12 cellular contexts compared by ENCODE assay signal in genomic region chr20:59003836-59004492, GRCh38. TPM values are rescaled to one million over a fixed set of nuclear protein-coding genes. Genes with fewer than 3 reads are reported as not detected.
DNase-seq lines count a peak whose midpoint lies in the region; FAIRE-seq and TF ChIP-seq lines count a peak whose summit lies in the region.
"Had no signal": no experiment of that assay in that cellular context is flagged by ENCODE, and none has a peak within 500 bp of the region (broad histone marks: within the 10 kb centered on the region; RNA-seq: fewer than 3 reads in every experiment).

No MANE protein-coding gene starts in this region.

- TF ChIP-seq CTCF in Peyer's patch (IDR thresholded peaks at IDR 0.05) (no peak), endothelial cell of umbilical vein (IDR thresholded peaks at IDR 0.05; ENCODE audit: extremely low read depth in 1 of 2, insufficient read depth in 1 of 2, low read depth in 1 of 2, low read length in 2 of 2) (no peak), spleen (IDR thresholded peaks at IDR 0.05 in 8 of 11, conservative IDR thresholded peaks at IDR 0.05 in 3 of 11) (no peak)

- peaks cover 42% of the 10 kb centered on the region for H3K79me2 ChIP-seq in endothelial cell of umbilical vein (ENCODE audit: control insufficient read depth, insufficient read depth, low read length)

- TF ChIP-seq POLR2A in Peyer's patch (IDR thresholded peaks at IDR 0.05) (no peak), endothelial cell of umbilical vein (IDR thresholded peaks at IDR 0.05; ENCODE audit: low read depth, low read length) (no peak), spleen (IDR thresholded peaks at IDR 0.05) (no peak)

- H4K20me1 ChIP-seq in endothelial cell of umbilical vein (replicated peaks; ENCODE audit: control insufficient read depth, extremely low read depth, insufficient read depth, low read length) = no peaks in the 10 kb centered on the region

- 70 to 74% (median 71%) methylated on average over 16 of the region's 16 CpGs for WGBS in spleen, 5 donors

- peak overlapping the region; percentile 66 to 88 (median 81) for H3K4me3 ChIP-seq in Peyer's patch
- no peak overlapping the region for H3K4me3 ChIP-seq in endothelial cell of umbilical vein (replicated peaks in 1 of 3; ENCODE audit: insufficient read depth in 1 of 3, low read depth in 1 of 3, low read length in 3 of 3)
- H3K4me3 ChIP-seq in spleen = peak overlapping the region in 7 of 8 donors; percentile 69 to 89 (median 75)
- H3K4me3 ChIP-seq: SK-N-MC had no signal

- intact Hi-C loops in endothelial cell of umbilical vein (cut with micrococcal nuclease) = no loop called here
- intact Hi-C loops in spleen (cut with DNase I; ENCODE audit: low total_unique reads) = loop anchor here (10.0 kb wide), 1 partner anchor 109 kb away; no protein-coding TSS in a partner anchor

- DNase-seq in NCI-H2107 treated with DMSO at 0.1 percent for 48 hours (lab: John Stamatoyannopoulos, UW; ENCODE audit: unreplicated experiment) (peak; percentile 9), NCI-H2107 (lab: John Stamatoyannopoulos, UW) (no peak), Peyer's patch (peak in 1 of 3 donors; percentile 27), endothelial cell of umbilical vein (ENCODE audit: low read depth, low spot score) (no peak), spleen (no peak), NCI-H2081 (lab: John Stamatoyannopoulos, UW) (no peak), NCI-H2227 treated with DMSO at 0.1 percent for 48 hours (lab: John Stamatoyannopoulos, UW) (no peak)
- no peak for DNase-seq in activated CD4-positive, CD25-positive, alpha-beta regulatory T cell treated with anti-CD3 and anti-CD28 coated beads, Interleukin-2, amount 50 U/mL, for 72 hours
- DNase-seq: foreskin keratinocyte, NCI-H1694 treated with DMSO at 0.1 percent for 48 hours had no signal

- H3K36me3 ChIP-seq in Peyer's patch = peaks cover 0 to 52% (median 0%) of the 10 kb centered on the region in 3 donors
- peaks cover 0 to 30% of the 10 kb centered on the region in 2 experiments for H3K36me3 ChIP-seq in endothelial cell of umbilical vein (ENCODE audit: control insufficient read depth in 2 of 2, extremely low read depth in 1 of 2, insufficient read depth in 2 of 2, low read length in 2 of 2)
- H3K36me3 ChIP-seq in spleen = peaks cover 0 to 55% (median 37%) of the 10 kb centered on the region in 6 donors

- H3K9me3 ChIP-seq in Peyer's patch = no peaks in the 10 kb centered on the region
- H3K9me3 ChIP-seq in endothelial cell of umbilical vein (replicated peaks; ENCODE audit: control insufficient read depth, insufficient read depth, low read length) = no peaks in the 10 kb centered on the region
- H3K9me3 ChIP-seq in spleen = no peaks in the 10 kb centered on the region

- dilution Hi-C loops in endothelial cell of umbilical vein (cut with MboI; ENCODE audit: extremely low pct_ligation_motif_present, low sequenced_read_pairs) = no loop called here

- no peak overlapping the region for H3K4me2 ChIP-seq in endothelial cell of umbilical vein (ENCODE audit: insufficient read depth, low read length)

- H2AFZ ChIP-seq in endothelial cell of umbilical vein (ENCODE audit: low read depth, low read length) = no peak overlapping the region

- no peak for FAIRE-seq in endothelial cell of umbilical vein (lab: Jason Lieb, UNC)

- H3K27ac ChIP-seq in Peyer's patch = peak overlapping the region; percentile 91 to 99 (median 94)
- H3K27ac ChIP-seq in endothelial cell of umbilical vein (ENCODE audit: insufficient read depth, low read depth, low read length) = no peak overlapping the region
- peak overlapping the region; percentile 88 to 99 (median 95) for H3K27ac ChIP-seq in spleen
- H3K27ac ChIP-seq: 22Rv1, foreskin keratinocyte, SK-N-MC had no signal

- CTCF ChIA-PET in endothelial cell of umbilical vein (lab: Charles Lee) = no interaction called here

- no peak overlapping the region for H3K9ac ChIP-seq in endothelial cell of umbilical vein (replicated peaks; ENCODE audit: extremely low read depth, insufficient read depth, low read length)

- peaks cover 3 to 40% (median 28%) of the 10 kb centered on the region in 4 donors for H3K4me1 ChIP-seq in Peyer's patch
- H3K4me1 ChIP-seq in endothelial cell of umbilical vein (ENCODE audit: control insufficient read depth, extremely low read depth, insufficient read depth, low read length) = peaks cover 20% of the 10 kb centered on the region
- peaks cover 32 to 85% (median 61%) of the 10 kb centered on the region in 6 donors for H3K4me1 ChIP-seq in spleen
- H3K4me1 ChIP-seq: foreskin keratinocyte had no signal

- POLR2A ChIA-PET in endothelial cell of umbilical vein (lab: Charles Lee) = interaction anchor here (1.1 kb wide), 1 partner anchor 29 kb away, joined by 3 read pairs; no protein-coding TSS in a partner anchor

- TSS peak; percentile 1 for BruUV-seq in endothelial cell of umbilical vein (replicated peaks; lab: Mats Ljungman, UMichigan)

- no peaks in the 10 kb centered on the region for H3K9me1 ChIP-seq in endothelial cell of umbilical vein (replicated peaks; ENCODE audit: control insufficient read depth, extremely low read depth, insufficient read depth, low read length)

- H3K27me3 ChIP-seq in Peyer's patch (no peaks in the 10 kb centered on the region), endothelial cell of umbilical vein (ENCODE audit: control insufficient read depth in 2 of 2, insufficient read depth in 2 of 2, low read length in 2 of 2) (no peaks in the 10 kb centered on the region), spleen (replicated peaks in 1 of 7) (no peaks in the 10 kb centered on the region)
- H3K27me3 ChIP-seq: foreskin keratinocyte had no signal

RNA-seq across cellular contexts. Expression of gene CTSZ, which starts 3.1 kb away (rescaled TPM):
- total RNA-seq in Peyer's patch (100 to 1,000 TPM in 3 of 4 donors, 10 to 100 TPM in 1; 78.4 to 310 (median 274) TPM), endothelial cell of umbilical vein (299 and 304 TPM in 2 replicates), spleen (100 to 1,000 TPM; 198 to 286 (median 238) TPM)
- polyA plus RNA-seq in endothelial cell of umbilical vein (323 and 387 TPM in 2 replicates), spleen (100 to 1,000 TPM; 202 to 276 (median 223) TPM)
- 384 and 406 TPM in 2 replicates for polyA plus RNA-seq in endothelial cell of umbilical vein (2011; cell fraction: cytosol; rRNA removed)
- 161 and 176 TPM in 2 replicates for polyA plus RNA-seq in endothelial cell of umbilical vein (2011; cell fraction: nucleus; rRNA removed)
- polyA plus RNA-seq in endothelial cell of umbilical vein (2012) = 295 and 377 TPM in 2 replicates
- polyA minus RNA-seq in endothelial cell of umbilical vein = 334 TPM in 2 replicates
- 43.1 TPM for polyA minus RNA-seq in endothelial cell of umbilical vein (2011; cell fraction: cytosol; rRNA and poly(A)+ RNA removed)
- polyA minus RNA-seq in endothelial cell of umbilical vein (2011; cell fraction: nucleus; rRNA and poly(A)+ RNA removed) = 47.0 and 69.2 TPM in 2 replicates

RNA-seq across cellular contexts. Expression of gene TUBB1, which starts 15.3 kb away (rescaled TPM):
- total RNA-seq in Peyer's patch = not detected
- total RNA-seq in endothelial cell of umbilical vein = not detected in 2 replicates
- polyA plus RNA-seq in endothelial cell of umbilical vein = 0.02 and 0.04 TPM in 2 replicates
- polyA plus RNA-seq in endothelial cell of umbilical vein (2011; cell fraction: cytosol; rRNA removed) = 0.01 TPM in 1 of 2 replicates, not detected in the other
- 0.13 and 0.20 TPM in 2 replicates for polyA plus RNA-seq in endothelial cell of umbilical vein (2011; cell fraction: nucleus; rRNA removed)
- 0.11 and 0.15 TPM in 2 replicates for polyA plus RNA-seq in endothelial cell of umbilical vein (2012)
- not detected in 2 replicates for polyA minus RNA-seq in endothelial cell of umbilical vein
- not detected for polyA minus RNA-seq in endothelial cell of umbilical vein (2011; cell fraction: cytosol; rRNA and poly(A)+ RNA removed)
- polyA minus RNA-seq in endothelial cell of umbilical vein (2011; cell fraction: nucleus; rRNA and poly(A)+ RNA removed) = not detected in 2 replicates
- total RNA-seq in spleen = 10 to 100 TPM; 15.1 to 34.3 (median 26.6) TPM
- 1 to 10 TPM in 1 of 3 donors, under 1 TPM in 2; 0.63 to 1.6 (median 0.93) TPM for polyA plus RNA-seq in spleen
- total RNA-seq: foreskin keratinocyte had no signal
- polyA plus RNA-seq: foreskin keratinocyte had no signal

RNA-seq across cellular contexts. Expression of gene NELFCD, which starts 22.9 kb away (rescaled TPM):
- total RNA-seq in Peyer's patch = 10 to 100 TPM; 39.6 to 98.2 (median 65.1) TPM
- 92.5 and 93.2 TPM in 2 replicates for total RNA-seq in endothelial cell of umbilical vein
- 75.8 and 90.1 TPM in 2 replicates for polyA plus RNA-seq in endothelial cell of umbilical vein
- polyA plus RNA-seq in endothelial cell of umbilical vein (2011; cell fraction: cytosol; rRNA removed) = 116 and 117 TPM in 2 replicates
- 290 and 328 TPM in 2 replicates for polyA plus RNA-seq in endothelial cell of umbilical vein (2011; cell fraction: nucleus; rRNA removed)
- polyA plus RNA-seq in endothelial cell of umbilical vein (2012) = 77.8 and 85.4 TPM in 2 replicates
- 67.7 and 82.1 TPM in 2 replicates for polyA minus RNA-seq in endothelial cell of umbilical vein
- polyA minus RNA-seq in endothelial cell of umbilical vein (2011; cell fraction: cytosol; rRNA and poly(A)+ RNA removed) = 65.2 TPM
- 59.1 and 75.2 TPM in 2 replicates for polyA minus RNA-seq in endothelial cell of umbilical vein (2011; cell fraction: nucleus; rRNA and poly(A)+ RNA removed)
- total RNA-seq in spleen = 10 to 100 TPM; 56.1 to 78.3 (median 61.1) TPM
- 10 to 100 TPM; 38.4 to 58.3 (median 56.9) TPM for polyA plus RNA-seq in spleen

RNA-seq across cellular contexts. Expression of gene ATP5F1E, which starts 28.2 kb away (rescaled TPM):
- total RNA-seq in Peyer's patch (10 to 100 TPM; 20.6 to 34.0 (median 26.8) TPM), endothelial cell of umbilical vein (107 and 114 TPM in 2 replicates), spleen (10 to 100 TPM; 24.2 to 67.9 (median 63.4) TPM)
- polyA plus RNA-seq in endothelial cell of umbilical vein (20.2 and 29.0 TPM in 2 replicates), spleen (10 to 100 TPM; 59.8 to 71.1 (median 69.1) TPM)
- 52.0 and 63.6 TPM in 2 replicates for polyA plus RNA-seq in endothelial cell of umbilical vein (2011; cell fraction: cytosol; rRNA removed)
- polyA plus RNA-seq in endothelial cell of umbilical vein (2011; cell fraction: nucleus; rRNA removed) = 21.9 and 28.7 TPM in 2 replicates
- 124 and 221 TPM in 2 replicates for polyA plus RNA-seq in endothelial cell of umbilical vein (2012)
- 13.2 and 13.4 TPM in 2 replicates for polyA minus RNA-seq in endothelial cell of umbilical vein
- 24.8 TPM for polyA minus RNA-seq in endothelial cell of umbilical vein (2011; cell fraction: cytosol; rRNA and poly(A)+ RNA removed)
- polyA minus RNA-seq in endothelial cell of umbilical vein (2011; cell fraction: nucleus; rRNA and poly(A)+ RNA removed) = 34.2 and 44.0 TPM in 2 replicates

RNA-seq across cellular contexts. Expression of gene PRELID3B, which starts 38.6 kb away (rescaled TPM):
- total RNA-seq in Peyer's patch (100 to 1,000 TPM in 2 of 4 donors, 10 to 100 TPM in 2; 44.6 to 148 (median 86.5) TPM), endothelial cell of umbilical vein (47.4 and 57.2 TPM in 2 replicates), spleen (10 to 100 TPM; 39.3 to 46.8 (median 41.3) TPM)
- polyA plus RNA-seq in endothelial cell of umbilical vein (12.1 and 14.9 TPM in 2 replicates), spleen (10 to 100 TPM; 20.6 to 26.8 (median 25.3) TPM)
- polyA plus RNA-seq in endothelial cell of umbilical vein (2011; cell fraction: cytosol; rRNA removed) = 26.1 and 28.8 TPM in 2 replicates
- 15.9 and 16.0 TPM in 2 replicates for polyA plus RNA-seq in endothelial cell of umbilical vein (2011; cell fraction: nucleus; rRNA removed)
- polyA plus RNA-seq in endothelial cell of umbilical vein (2012) = 43.9 and 54.5 TPM in 2 replicates
- 88.1 and 114 TPM in 2 replicates for polyA minus RNA-seq in endothelial cell of umbilical vein
- polyA minus RNA-seq in endothelial cell of umbilical vein (2011; cell fraction: cytosol; rRNA and poly(A)+ RNA removed) = 126 TPM
- 17.4 and 22.8 TPM in 2 replicates for polyA minus RNA-seq in endothelial cell of umbilical vein (2011; cell fraction: nucleus; rRNA and poly(A)+ RNA removed)

Comparison
In these comparisons a context has a peak if more than half of its experiments do, and no peak if none do; other contexts are left out.
1. H3K4me3 ChIP-seq: peak in Peyer's patch (4 of 4) and spleen (7 of 8); none in endothelial cell of umbilical vein (0 of 3).
2. RNA of gene TUBB1, which starts 15.3 kb away (total RNA-seq): 15.1 to 34.3 TPM in spleen; not detected in endothelial cell of umbilical vein and not detected in Peyer's patch; every median in the first group is over 10 times any median in the second.